Comparison of ENCODE assay signal across 11 cellular contexts in genomic region chr4:121112530-121112929, GRCh38. TPM values are rescaled to one million over a fixed set of nuclear protein-coding genes. Genes with fewer than 3 reads are reported as not detected.
DNase-seq lines count a peak whose midpoint lies in the region; ATAC-seq and TF ChIP-seq lines count a peak whose summit lies in the region.
"Had no signal": no experiment of that assay in that cellular context is flagged by ENCODE, and none has a peak within 500 bp of the region (broad histone marks: within the 10 kb centered on the region; RNA-seq: fewer than 3 reads in every experiment).

No MANE protein-coding gene starts in this region.

- in situ Hi-C loops in IMR-90 (cut with MboI; ENCODE audit: low sequenced_read_pairs) (no loop called here), mammary epithelial cell (cut with MboI; ENCODE audit: low sequenced_read_pairs in 2 of 2) (loop anchor here (25.0 kb wide), 1 partner anchor 950 kb away; no protein-coding TSS in a partner anchor), HAP-1 (cut with MboI; ENCODE audit: low sequenced_read_pairs) (no loop called here)

- no peaks in the 10 kb centered on the region for H4K20me1 ChIP-seq in DND-41 (ENCODE audit: insufficient read depth, low read length)
- no peaks in the 10 kb centered on the region for H4K20me1 ChIP-seq in IMR-90 (ENCODE audit: insufficient read depth, low read length)
- H4K20me1 ChIP-seq in mammary epithelial cell (ENCODE audit: insufficient read depth, low read length): no peaks in the 10 kb centered on the region
- no peaks in the 10 kb centered on the region for H4K20me1 ChIP-seq in neural progenitor cell (ENCODE audit: low read depth)

- no peak for TF ChIP-seq POLR2A in IMR-90 (IDR thresholded peaks at IDR 0.05; ENCODE audit: low read depth, low read length)

- H3K4me1 ChIP-seq in DND-41 (ENCODE audit: insufficient read depth, low read length): no peaks in the 10 kb centered on the region
- H3K4me1 ChIP-seq in IMR-90 (ENCODE audit: control insufficient read depth, insufficient read depth, low read length): no peaks in the 10 kb centered on the region
- H3K4me1 ChIP-seq in mammary epithelial cell (ENCODE audit: insufficient read depth, low read length): no peaks in the 10 kb centered on the region
- H3K4me1 ChIP-seq in neural progenitor cell: peaks cover 3% of the 10 kb centered on the region
- H3K4me1 ChIP-seq in HAP-1: no peaks in the 10 kb centered on the region
- H3K4me1 ChIP-seq: stomach had no signal

- no peak overlapping the region for H4K8ac ChIP-seq in IMR-90 (ENCODE audit: low read depth in 2 of 2, low read length in 2 of 2)

- DNase-seq in DND-41 (no peak), IMR-90 (no peak), mammary epithelial cell (no peak), neural progenitor cell (ENCODE audit: low spot score) (no peak), HAP-1 (ENCODE audit: low spot score in 2 of 2) (no peak), NCI-H446 (lab: John Stamatoyannopoulos, UW) (no peak), NCI-H2107 treated with DMSO at 0.1 percent for 48 hours (lab: John Stamatoyannopoulos, UW; ENCODE audit: unreplicated experiment) (no peak)
- no peak for DNase-seq in activated naive CD4-positive, alpha-beta T cell treated with anti-CD3 and anti-CD28 coated beads, Interleukin-2, amount 50 U/mL, for 16 hours
- DNase-seq: midbrain; stimulated activated CD4-positive, alpha-beta T cell treated with anti-CD3 and anti-CD28 coated beads, Interleukin-15, amount 100 ng/mL, for 24 hours; stomach had no signal

- H3K27me3 ChIP-seq in DND-41 (ENCODE audit: insufficient read depth, low read length, poor library complexity): no peaks in the 10 kb centered on the region
- H3K27me3 ChIP-seq in IMR-90 (ENCODE audit: control insufficient read depth, insufficient read depth, low read length): peaks cover 3% of the 10 kb centered on the region; the same call in 1 of the 2 replicates
- peaks cover 4% of the 10 kb centered on the region for H3K27me3 ChIP-seq in mammary epithelial cell (ENCODE audit: insufficient read depth, low read length)
- no peaks in the 10 kb centered on the region for H3K27me3 ChIP-seq in neural progenitor cell
- H3K27me3 ChIP-seq in HAP-1 (ENCODE audit: low read depth): peaks cover 3% of the 10 kb centered on the region; the same call in 1 of the 2 replicates
- H3K27me3 ChIP-seq: stomach had no signal

- no peak overlapping the region for H3K56ac ChIP-seq in IMR-90 (ENCODE audit: extremely low read depth, insufficient read depth, low read length)

- H3K4me1 Mint-ChIP-seq in neural progenitor cell: peaks cover 3% of the 10 kb centered on the region

- H2BK5ac ChIP-seq in IMR-90 (ENCODE audit: low read depth, low read length, poor library complexity, severe bottlenecking): no peak overlapping the region

- no peaks in the 10 kb centered on the region for H3K9me1 ChIP-seq in IMR-90 (ENCODE audit: insufficient read depth, low read length)

- no peak overlapping the region for H3K14ac ChIP-seq in IMR-90 (replicated peaks; ENCODE audit: low read depth, low read length)

- H3K4ac ChIP-seq in IMR-90 (ENCODE audit: low read depth, low read length): no peak overlapping the region

- no peak overlapping the region for H2AK5ac ChIP-seq in IMR-90 (ENCODE audit: low read depth, low read length)

- H3K79me2 ChIP-seq in DND-41 (ENCODE audit: insufficient read depth, low read length): no peaks in the 10 kb centered on the region
- no peaks in the 10 kb centered on the region for H3K79me2 ChIP-seq in mammary epithelial cell (ENCODE audit: insufficient read depth, low read length)
- no peaks in the 10 kb centered on the region for H3K79me2 ChIP-seq in neural progenitor cell (ENCODE audit: low read depth)

- no peak overlapping the region for H3K4me3 ChIP-seq in DND-41 (ENCODE audit: low read depth in 1 of 2, low read length in 2 of 2)
- no peak overlapping the region for H3K4me3 ChIP-seq in IMR-90 (ENCODE audit: insufficient read depth, low read depth, low read length)
- no peak overlapping the region for H3K4me3 ChIP-seq in mammary epithelial cell (replicated peaks in 1 of 3; ENCODE audit: insufficient read depth in 1 of 3, low read depth in 2 of 3, low read length in 3 of 3)
- H3K4me3 ChIP-seq in neural progenitor cell: no peak overlapping the region
- no peak overlapping the region for H3K4me3 ChIP-seq in HAP-1
- H3K4me3 ChIP-seq: stomach had no signal

- H3K27ac ChIP-seq in DND-41 (ENCODE audit: low read length) (no peak overlapping the region), IMR-90 (ENCODE audit: insufficient read depth, low read length) (no peak overlapping the region), mammary epithelial cell (ENCODE audit: insufficient read depth, low read depth, low read length) (no peak overlapping the region), neural progenitor cell (no peak overlapping the region)
- H3K27ac ChIP-seq: stomach had no signal

- H3K23ac ChIP-seq in IMR-90 (ENCODE audit: low read depth, low read length): no peak overlapping the region

- H2AK9ac ChIP-seq in IMR-90 (replicated peaks; ENCODE audit: low read depth, low read length, poor library complexity): no peak overlapping the region

- no peak overlapping the region for H4K5ac ChIP-seq in IMR-90 (ENCODE audit: low read depth, low read length)

- no peak overlapping the region for H3K4me2 ChIP-seq in DND-41 (ENCODE audit: insufficient read depth, low read length)
- H3K4me2 ChIP-seq in IMR-90 (ENCODE audit: low read depth, low read length): no peak overlapping the region
- H3K4me2 ChIP-seq in mammary epithelial cell (ENCODE audit: insufficient read depth, low read depth, low read length): no peak overlapping the region
- no peak overlapping the region for H3K4me2 ChIP-seq in neural progenitor cell

- no peak for TF ChIP-seq RAD21 in IMR-90 (IDR thresholded peaks at IDR 0.05; ENCODE audit: low read length)

- no peak overlapping the region for H4K91ac ChIP-seq in IMR-90 (ENCODE audit: insufficient read depth, low read depth, low read length)

- H3K27me3 Mint-ChIP-seq in neural progenitor cell (ENCODE audit: insufficient read depth, low read depth): no peaks in the 10 kb centered on the region

- peak; percentile 58 for TF ChIP-seq CTCF in DND-41 (IDR thresholded peaks at IDR 0.05; ENCODE audit: borderline replicate concordance, extremely low read depth, low read length, poor library complexity, severe bottlenecking)
- peak; percentile 41 for TF ChIP-seq CTCF in IMR-90 (conservative IDR thresholded peaks at IDR 0.05; ENCODE audit: low read depth, low read length)
- peak; percentile 39 to 45 for TF ChIP-seq CTCF in mammary epithelial cell (conservative IDR thresholded peaks at IDR 0.05 in 1 of 2, IDR thresholded peaks at IDR 0.05 in 1 of 2; ENCODE audit: extremely low read depth in 1 of 2, insufficient read depth in 1 of 2, low read depth in 1 of 2, low read length in 2 of 2)
- TF ChIP-seq CTCF in neural progenitor cell (IDR thresholded peaks at IDR 0.05): peak; percentile 58

- H2AFZ ChIP-seq in DND-41 (ENCODE audit: low read depth, low read length) (no peak overlapping the region), IMR-90 (replicated peaks; ENCODE audit: low read length, poor library complexity) (no peak overlapping the region), mammary epithelial cell (ENCODE audit: low read depth, low read length) (no peak overlapping the region), neural progenitor cell (replicated peaks) (no peak overlapping the region)

- no peaks in the 10 kb centered on the region for H3K36me3 Mint-ChIP-seq in neural progenitor cell

- H3K9ac ChIP-seq in DND-41 (ENCODE audit: low read depth, low read length) (no peak overlapping the region), IMR-90 (ENCODE audit: low read depth, low read length) (no peak overlapping the region), mammary epithelial cell (ENCODE audit: insufficient read depth, low read length) (no peak overlapping the region), neural progenitor cell (no peak overlapping the region)

- no TSS peak for BruUV-seq in IMR-90 (replicated peaks; lab: Mats Ljungman, UMichigan)
- BruUV-seq in mammary epithelial cell (replicated peaks; lab: Mats Ljungman, UMichigan): no TSS peak

- H3K36me3 ChIP-seq in DND-41 (ENCODE audit: insufficient read depth, low read length) (no peaks in the 10 kb centered on the region), IMR-90 (ENCODE audit: control insufficient read depth, insufficient read depth, low read length) (no peaks in the 10 kb centered on the region), mammary epithelial cell (ENCODE audit: insufficient read depth, low read length) (no peaks in the 10 kb centered on the region), neural progenitor cell (no peaks in the 10 kb centered on the region), HAP-1 (replicated peaks) (no peaks in the 10 kb centered on the region)
- H3K36me3 ChIP-seq: stomach had no signal

- CTCF ChIA-PET in IMR-90 (lab: Yijun Ruan, JAX): no interaction called here
- CTCF ChIA-PET in mammary epithelial cell (lab: Charles Lee; ENCODE audit: low non-redundant PET): no interaction called here

- ATAC-seq in DND-41 (ENCODE audit: insufficient read depth, low read depth): no peak
- no peak for ATAC-seq in IMR-90 (ENCODE audit: low read depth)

- H3K27ac Mint-ChIP-seq in neural progenitor cell: no peak overlapping the region

- intact Hi-C loops in IMR-90 (cut with micrococcal nuclease): no loop called here
- intact Hi-C loops in mammary epithelial cell (cut with micrococcal nuclease): no loop called here

- no peaks in the 10 kb centered on the region for H3K9me3 Mint-ChIP-seq in neural progenitor cell

- no peaks in the 10 kb centered on the region for H3F3A ChIP-seq in neural progenitor cell (ENCODE audit: low read depth)

- no peak overlapping the region for H3K18ac ChIP-seq in IMR-90 (ENCODE audit: low read depth, low read length)

- no peaks in the 10 kb centered on the region for H3K79me1 ChIP-seq in IMR-90 (ENCODE audit: low read depth in 1 of 2, low read length in 2 of 2)

- POLR2A ChIA-PET in IMR-90 (lab: Charles Lee; ENCODE audit: unreplicated experiment): no interaction called here

- H2BK120ac ChIP-seq in IMR-90 (ENCODE audit: low read depth, low read length): no peak overlapping the region

- no peak overlapping the region for H2BK20ac ChIP-seq in IMR-90 (ENCODE audit: low read depth, low read length)

- dilution Hi-C loops in IMR-90 (cut with HindIII; ENCODE audit: low sequenced_read_pairs, unreplicated experiment): no loop called here
- dilution Hi-C loops in mammary epithelial cell (cut with HindIII; ENCODE audit: low sequenced_read_pairs): no loop called here

- H3K4me3 Mint-ChIP-seq in neural progenitor cell: no peak overlapping the region

- no peak overlapping the region for H2BK15ac ChIP-seq in IMR-90 (ENCODE audit: low read depth, low read length)

- H3K9me3 ChIP-seq in DND-41 (ENCODE audit: insufficient read depth, low read length, severe bottlenecking) (no peaks in the 10 kb centered on the region), IMR-90 (ENCODE audit: control insufficient read depth, insufficient read depth, low read length) (no peaks in the 10 kb centered on the region), mammary epithelial cell (replicated peaks; ENCODE audit: insufficient read depth, low read length) (no peaks in the 10 kb centered on the region), neural progenitor cell (ENCODE audit: low read depth) (no peaks in the 10 kb centered on the region), HAP-1 (no peaks in the 10 kb centered on the region)
- H3K9me3 ChIP-seq: stomach had no signal

RNA-seq across cellular contexts. Expression of gene NDNF, which starts 40.2 kb away (rescaled TPM):
- total RNA-seq in IMR-90 (2012; rRNA removed) (under 0.01 TPM in 1 of 2 replicates, not detected in the other), mammary epithelial cell (under 1 TPM in 1 of 2 donors, not detected in 1; under 0.01 TPM), neural progenitor cell (ENCODE audit: low replicate concordance) (4.0 and 4.2 TPM in 2 replicates)
- polyA plus RNA-seq in IMR-90 (2012; rRNA removed) (not detected in 2 replicates), mammary epithelial cell (not detected)
- not detected in 2 replicates for polyA plus RNA-seq in IMR-90 (2012; cell fraction: cytosol; rRNA removed)
- polyA plus RNA-seq in IMR-90 (2012; cell fraction: nucleus; rRNA removed; ENCODE audit: low replicate concordance): not detected in 2 replicates
- polyA minus RNA-seq in mammary epithelial cell: not detected

RNA-seq across cellular contexts. Expression of gene TNIP3, which starts 51.6 kb away (rescaled TPM):
- total RNA-seq in IMR-90 (2012; rRNA removed) (0.18 and 0.28 TPM in 2 replicates), mammary epithelial cell (not detected), neural progenitor cell (ENCODE audit: low replicate concordance) (not detected in 2 replicates)
- polyA plus RNA-seq in IMR-90 (2012; rRNA removed) (0.10 TPM in 2 replicates), mammary epithelial cell (0.06 TPM)
- polyA plus RNA-seq in IMR-90 (2012; cell fraction: cytosol; rRNA removed): 0.03 and 0.09 TPM in 2 replicates
- 0.07 TPM in 1 of 2 replicates, not detected in the other for polyA plus RNA-seq in IMR-90 (2012; cell fraction: nucleus; rRNA removed; ENCODE audit: low replicate concordance)
- not detected for polyA minus RNA-seq in mammary epithelial cell

Comparison
In these comparisons a context has a peak if more than half of its experiments do, and no peak if none do; other contexts are left out.
1. in situ Hi-C loops: an anchor here in mammary epithelial cell (25.0 kb wide); none called in IMR-90 and HAP-1.